Comparison of ENCODE assay signal across 11 cellular contexts in genomic region chr19:33214621-33215020, GRCh38. TPM values are rescaled to one million over a fixed set of nuclear protein-coding genes. Genes with fewer than 3 reads are reported as not detected.
DNase-seq lines count a peak whose midpoint lies in the region; FAIRE-seq and TF ChIP-seq lines count a peak whose summit lies in the region.
"Had no signal": no experiment of that assay in that cellular context is flagged by ENCODE, and none has a peak within 500 bp of the region (broad histone marks: within the 10 kb centered on the region; RNA-seq: fewer than 3 reads in every experiment).

No MANE protein-coding gene starts in this region.

- POLR2A ChIA-PET in GM10248 (lab: Yijun Ruan, JAX) = no interaction called here

- H3K27ac ChIP-seq in small intestine (ENCODE audit: low read depth in 1 of 2, low read length in 1 of 2) = no peak overlapping the region

- H3K4me3 ChIP-seq in small intestine (ENCODE audit: low read depth in 1 of 2, low read length in 2 of 2) = no peak overlapping the region

- WGBS in small intestine, 3 donors = 43 to 48% (median 44%) methylated on average over 5 of the region's 5 CpGs

- H3K9me3 ChIP-seq in small intestine (ENCODE audit: control insufficient read depth, low read depth) = no peaks in the 10 kb centered on the region

- no peak for TF ChIP-seq CTCF in GM10248 (IDR thresholded peaks at IDR 0.05; ENCODE audit: control extremely low read depth, extremely low read depth, low read depth, missing control alignments)

- H3K36me3 ChIP-seq in small intestine (ENCODE audit: control insufficient read depth in 2 of 2, insufficient read depth in 2 of 2, low read length in 2 of 2) = no peaks in the 10 kb centered on the region

- H3K27me3 ChIP-seq in small intestine (ENCODE audit: control insufficient read depth in 2 of 2, insufficient read depth in 2 of 2, low read length in 2 of 2) = no peaks in the 10 kb centered on the region

- CTCF ChIA-PET in GM10248 (lab: Yijun Ruan, JAX) = interaction anchor here (1.4 kb wide), 1 partner anchor 191 kb away, joined by 3 read pairs; no protein-coding TSS in a partner anchor

- DNase-seq in NCI-H2227 (lab: John Stamatoyannopoulos, UW; ENCODE audit: unreplicated experiment) (peak; percentile 63), NCI-H2227 treated with DMSO at 0.1 percent for 48 hours (lab: John Stamatoyannopoulos, UW) (no peak), NCI-H524 treated with DMSO at 0.1 percent for 48 hours (lab: John Stamatoyannopoulos, UW) (peak; percentile 79), cerebellar cortex (ENCODE audit: low spot score) (peak; percentile 41), small intestine (peak; percentile 24), GM10248 (ENCODE audit: extremely low spot score) (no peak), COLO829 (ENCODE audit: low spot score) (no peak), NAMALWA (ENCODE audit: low spot score) (no peak)
- DNase-seq: activated effector memory CD4-positive, alpha-beta T cell treated with Interleukin-2 at 50 U/mL for 16 hours; CD4-positive, CD25-positive, alpha-beta regulatory T cell had no signal

- FAIRE-seq in small intestine (lab: Jason Lieb, UNC) = no peak
- FAIRE-seq: islet of Langerhans had no signal

- H3K4me1 ChIP-seq in small intestine (ENCODE audit: control insufficient read depth in 2 of 2, insufficient read depth in 1 of 2, low read depth in 1 of 2, low read length in 1 of 2) = no peaks in the 10 kb centered on the region

RNA-seq across cellular contexts. Expression of gene SLC7A10, which starts 11.0 kb away (rescaled TPM):
- 1 to 10 TPM in 1 of 3 donors, not detected in 2; 1.4 TPM for polyA plus RNA-seq in small intestine

RNA-seq across cellular contexts. Expression of gene LRP3, which starts 20.5 kb away (rescaled TPM):
- 10 to 100 TPM in 1 of 3 donors, 1 to 10 TPM in 2; 2.0 to 16.2 (median 3.0) TPM for polyA plus RNA-seq in small intestine
- polyA plus RNA-seq: CD4-positive, CD25-positive, alpha-beta regulatory T cell had no signal

Comparison
In these comparisons a context has a peak if more than half of its experiments do, and no peak if none do; other contexts are left out.
1. DNase-seq: peak in NCI-H2227 (single experiment), NCI-H524 treated with DMSO at 0.1 percent for 48 hours (single experiment), cerebellar cortex (single experiment) and small intestine (single experiment); none in NCI-H2227 treated with DMSO at 0.1 percent for 48 hours (single experiment), GM10248 (single experiment), COLO829 (single experiment) and NAMALWA (single experiment).